Comparison of ENCODE assay signal across 8 cellular contexts in the genomic region with DNA sequence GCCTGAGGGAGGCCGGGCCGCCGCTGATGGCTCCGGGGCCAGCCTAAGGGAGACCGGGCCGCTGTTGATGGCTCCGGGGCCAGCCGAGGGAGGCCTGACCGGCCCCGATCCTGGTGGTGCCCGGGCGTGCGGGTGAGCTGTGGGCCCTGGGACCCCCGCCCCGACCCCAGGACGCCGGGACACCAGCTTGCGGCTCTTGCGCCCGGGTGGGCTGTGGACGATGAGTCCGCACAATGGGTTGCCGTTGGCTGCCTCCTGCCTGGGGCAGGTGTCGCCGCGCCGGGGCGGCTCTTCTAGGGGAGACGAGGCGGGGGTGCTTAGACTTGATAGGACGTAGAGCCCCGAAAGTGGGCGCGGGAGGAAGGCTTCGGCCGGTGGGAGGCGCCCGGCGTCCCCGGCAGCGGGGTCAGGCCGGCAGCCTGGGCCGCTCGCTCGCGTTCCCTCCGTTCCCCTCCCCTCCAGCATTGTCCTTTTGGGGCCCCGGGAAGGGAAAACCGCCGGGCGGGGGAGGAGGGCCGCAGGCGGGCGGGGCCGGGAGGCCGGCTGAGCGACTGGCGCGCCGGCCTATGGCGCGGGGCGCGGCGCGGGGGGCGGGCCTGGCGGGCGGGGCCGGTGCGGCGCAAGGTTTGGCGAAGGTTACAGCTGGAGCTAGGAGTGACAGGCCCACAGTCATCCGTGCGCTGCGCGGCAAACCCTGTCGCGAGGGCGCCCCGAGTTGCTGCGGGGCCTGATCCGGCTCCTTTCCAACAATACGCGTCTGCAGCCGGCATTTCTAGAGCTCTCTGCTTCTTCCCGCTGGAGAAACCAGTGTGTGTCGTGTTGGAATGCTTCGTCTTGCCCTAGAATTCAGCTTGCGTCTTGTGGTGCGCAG. TPM values are rescaled to one million over a fixed set of nuclear protein-coding genes. Genes with fewer than 3 reads are reported as not detected.
A peak's percentile ranks its signal among the peaks of the same experiment; 100 is the strongest.
DNase-seq lines count a peak whose midpoint lies in the region; ATAC-seq, FAIRE-seq and TF ChIP-seq lines count a peak whose summit lies in the region.

No MANE protein-coding gene starts in this region.

- no peaks in the 10 kb centered on the region; the same call in 1 of the 2 replicates for H3K36me3 ChIP-seq in OCI-LY1 (ENCODE audit: insufficient read depth, low read length)

- peaks cover 10% of the 10 kb centered on the region; the same call in 1 of the 2 replicates for H3K79me2 ChIP-seq in OCI-LY1 (ENCODE audit: insufficient read depth, low read length)

- peaks cover 26% of the 10 kb centered on the region for H3K4me1 ChIP-seq in OCI-LY1 (ENCODE audit: insufficient read depth, low read length, severe bottlenecking)

- TF ChIP-seq CTCF in D721Med (IDR thresholded peaks at IDR 0.05; ENCODE audit: insufficient read depth, missing control alignments) (no peak), OCI-LY1 (IDR thresholded peaks at IDR 0.05; ENCODE audit: low read length) (no peak)

- peak overlapping the region; percentile 43 for H3K27ac ChIP-seq in OCI-LY1 (ENCODE audit: low read depth, low read length, poor library complexity, severe bottlenecking)
- H3K27ac ChIP-seq in epithelial cell of prostate = peak overlapping the region; percentile 86

- H3K9ac ChIP-seq in OCI-LY1 (ENCODE audit: low read length) = peak overlapping the region; percentile 94

- H3K27me3 ChIP-seq in OCI-LY1 (ENCODE audit: insufficient read depth, low read length) = no peaks in the 10 kb centered on the region

- FAIRE-seq in D721Med (lab: Jason Lieb, UNC) (no peak), HTR-8/SVneo (lab: Jason Lieb, UNC) (peak; percentile 90)

- DNase-seq in D721Med (ENCODE audit: insufficient read length, low spot score) (peak; percentile 90), HTR-8/SVneo (ENCODE audit: insufficient read length, low spot score) (peak; percentile 92), activated T-cell treated with anti-CD3 and anti-CD28 coated beads for 48 hours (ENCODE audit: low read depth) (peak; percentile 94), epithelial cell of prostate (ENCODE audit: low read depth, low spot score) (no peak), mucosa of gallbladder (ENCODE audit: low spot score) (peak; percentile 91)
- peak; percentile 87 for DNase-seq in stimulated activated CD8-positive, alpha-beta memory T cell treated with anti-CD3 and anti-CD28 coated beads, Interleukin-4, amount 100 ng/mL, for 24 hours (ENCODE audit: low read depth)

- H2AFZ ChIP-seq in OCI-LY1 (ENCODE audit: low read length) = no peak overlapping the region

- 0 out of 2 replicates have a peak, but pooled peaks cover 3% of the 10 kb centered on the region for H3F3A ChIP-seq in OCI-LY1 (ENCODE audit: insufficient read depth, low read length)

- no peaks in the 10 kb centered on the region for H3K9me2 ChIP-seq in OCI-LY1 (ENCODE audit: low read depth, low read length)

- H4K20me1 ChIP-seq in OCI-LY1 (ENCODE audit: insufficient read depth, low read length) = no peaks in the 10 kb centered on the region

- no peaks in the 10 kb centered on the region for H3K9me3 ChIP-seq in OCI-LY1 (ENCODE audit: low read length)

- ATAC-seq in GM21367 (IDR thresholded peaks at IDR 0.05; ENCODE audit: unreplicated experiment) = peak; percentile 64

- H3K4me3 ChIP-seq in OCI-LY1 (ENCODE audit: low read depth, low read length, poor library complexity, severe bottlenecking) = peak overlapping the region; percentile 90

- peak overlapping the region; percentile 91 for H3K4me2 ChIP-seq in OCI-LY1 (ENCODE audit: low read length)

RNA-seq across cellular contexts. Expression of a gene that starts 0.8 kb away (rescaled TPM):
- 35.0 TPM for total RNA-seq in mucosa of gallbladder
